In the genomic region with DNA sequence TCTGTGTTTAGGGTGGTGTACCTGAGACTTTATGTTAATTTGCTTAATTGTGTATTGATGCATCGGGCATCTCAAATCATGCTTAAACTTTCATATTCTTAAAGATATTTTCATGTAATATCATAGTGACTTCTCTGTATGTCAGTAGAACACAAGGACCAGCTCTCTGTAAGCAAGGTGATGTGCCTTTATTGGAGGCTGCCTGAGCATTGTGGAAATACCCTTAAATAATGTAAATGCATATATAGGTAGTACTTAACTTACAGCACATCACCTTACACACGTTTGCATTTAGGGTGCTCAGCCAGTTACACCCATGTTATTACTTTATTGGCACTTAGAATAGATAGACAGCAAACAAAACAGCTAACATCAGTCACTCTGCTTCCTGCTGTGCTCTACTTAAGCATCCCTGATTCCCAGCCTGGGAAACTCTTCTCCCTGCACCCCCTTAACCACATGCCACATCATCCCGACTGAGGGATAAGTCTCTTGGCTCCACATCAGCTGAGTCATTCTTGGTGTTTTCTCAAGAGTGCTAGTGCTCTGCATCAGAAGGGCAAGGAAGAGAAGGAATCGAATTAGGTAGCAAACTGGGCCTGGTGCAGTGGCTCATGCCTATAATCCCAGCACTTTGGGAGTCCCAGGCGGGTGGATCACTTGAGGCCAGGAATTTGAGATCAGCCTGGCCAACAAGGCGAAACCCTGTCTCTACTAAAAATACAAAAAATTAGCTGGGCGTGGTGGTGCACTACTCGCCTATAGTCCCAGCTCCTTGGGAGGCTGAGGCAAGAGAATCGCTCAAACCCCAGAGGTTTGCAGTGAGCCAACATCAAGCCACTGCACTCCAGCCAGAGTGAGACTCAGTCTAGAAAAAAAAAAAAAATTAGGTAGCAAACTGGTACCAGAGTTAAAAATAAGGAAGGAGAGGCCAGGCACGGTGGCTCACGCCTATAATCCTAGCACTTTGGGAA, we compare ENCODE assay signal across 9 cellular contexts.
A peak's percentile ranks its signal among the peaks of the same experiment; 100 is the strongest.
DNase-seq lines count a peak whose midpoint lies in the region; ATAC-seq, FAIRE-seq and TF ChIP-seq lines count a peak whose summit lies in the region.
"Had no signal": no experiment of that assay in that cellular context is flagged by ENCODE, and none has a peak within 500 bp of the region (broad histone marks: within the 10 kb centered on the region; RNA-seq: fewer than 3 reads in every experiment).

No MANE protein-coding gene starts in this region.

- FAIRE-seq in HepG2 (lab: Jason Lieb, UNC), result no peak

- DNase-seq in HS-5 (ENCODE audit: low read depth) (peak; percentile 97), brain microvascular endothelial cell (peak; percentile 99), iPS-NIHi7 (ENCODE audit: extremely low spot score) (peak; percentile 54), thoracic aorta (ENCODE audit: low spot score) (peak; percentile 70), HepG2 (ENCODE audit: low spot score) (no peak)
- no peak for DNase-seq in activated naive CD4-positive, alpha-beta T cell treated with Interleukin-2 at 50 U/mL for 16 hours
- DNase-seq in activated CD8-positive, alpha-beta memory T cell treated with anti-CD3 and anti-CD28 coated beads, Interleukin-2, amount 50 U/mL, for 4 hours, result no peak
- DNase-seq: nucleus accumbens had no signal

- H3K4me3 ChIP-seq in brain microvascular endothelial cell (ENCODE audit: low read depth, low read length) (no peak overlapping the region), thoracic aorta (no peak overlapping the region), HepG2 (replicated peaks in 1 of 3; ENCODE audit: insufficient read depth in 1 of 3, low read depth in 2 of 3, low read length in 3 of 3) (no peak overlapping the region)

- H4K20me1 ChIP-seq in HepG2 (ENCODE audit: insufficient read depth, low read length), result no peaks in the 10 kb centered on the region

- CTCF ChIA-PET in HepG2 (lab: Yijun Ruan, JAX; ENCODE audit: low intra/inter-chr PET ratio, low total read pairs), result no interaction called here

- TF ChIP-seq CTCF in brain microvascular endothelial cell (IDR thresholded peaks at IDR 0.05; ENCODE audit: low read depth, low read length, missing control alignments) (no peak), thoracic aorta (IDR thresholded peaks at IDR 0.05) (no peak), HepG2 (CRISPR knock-in tag; IDR thresholded peaks at IDR 0.05) (no peak)

- POLR2A ChIA-PET in HepG2 (lab: Yijun Ruan, JAX), result no interaction called here

- no peak overlapping the region for H3K9ac ChIP-seq in HepG2 (ENCODE audit: insufficient read depth, low read depth, low read length)

- intact Hi-C loops in HepG2 (cut with micrococcal nuclease; ENCODE audit: unreplicated experiment), result no loop called here

- in situ Hi-C loops in brain microvascular endothelial cell (cut with HindIII; ENCODE audit: low pct_ligation_motif_present, low sequenced_read_pairs), result no loop called here
- in situ Hi-C loops in HepG2 (cut with HindIII; ENCODE audit: extremely low pct_ligation_motif_present, low pct_unique_long_range_greater_than_20kb), result no loop called here

- TF ChIP-seq POLR2A in HepG2 (IDR thresholded peaks at IDR 0.05; ENCODE audit: insufficient read depth in 1 of 2, low read depth in 2 of 2, low read length in 2 of 2), result no peak

- H3K79me2 ChIP-seq in HepG2 (ENCODE audit: insufficient read depth, low read length), result no peaks in the 10 kb centered on the region

- WGBS in HepG2 (ENCODE audit: low lambda C conversion rate), result 95% methylated on average over 11 of the region's 11 CpGs

- H3K36me3 ChIP-seq in brain microvascular endothelial cell (replicated peaks) (no peaks in the 10 kb centered on the region), thoracic aorta (no peaks in the 10 kb centered on the region), HepG2 (replicated peaks in 1 of 2; ENCODE audit: control insufficient read depth in 1 of 2, insufficient read depth in 2 of 2, low read length in 2 of 2) (peaks cover 0 to 2% of the 10 kb centered on the region in 2 experiments; a peak in 1 of 5 replicates)

- H3K9me3 ChIP-seq in thoracic aorta, result peaks cover 3% of the 10 kb centered on the region
- H3K9me3 ChIP-seq in HepG2 (ENCODE audit: low read length), result no peaks in the 10 kb centered on the region

- H3K4me2 ChIP-seq in HepG2 (ENCODE audit: low read depth, low read length), result no peak overlapping the region

- H3K4me1 ChIP-seq in thoracic aorta (ENCODE audit: control insufficient read depth in 1 of 2, low read depth in 2 of 2), result peaks cover 34 to 65% of the 10 kb centered on the region in 2 donors
- no peaks in the 10 kb centered on the region for H3K4me1 ChIP-seq in HepG2 (ENCODE audit: insufficient read depth, low read length)

- H2AFZ ChIP-seq in HepG2 (ENCODE audit: low read length), result no peak overlapping the region

- ATAC-seq in thoracic aorta (ENCODE audit: insufficient number of reproducible peaks, low FRiP score, low read depth), result peak; percentile 97
- no peak for ATAC-seq in HepG2
- no peak for ATAC-seq in GM21515 (IDR thresholded peaks at IDR 0.05; ENCODE audit: unreplicated experiment)

- no peak for TF ChIP-seq EP300 in HepG2 (IDR thresholded peaks at IDR 0.05; ENCODE audit: low read depth in 2 of 2, low read length in 2 of 2)
- no peak for TF ChIP-seq EP300 in HepG2 (CRISPR knock-in tag; IDR thresholded peaks at IDR 0.05; ENCODE audit: borderline replicate concordance)

- no TSS peak for BruUV-seq in HepG2 (replicated peaks; lab: Mats Ljungman, UMichigan)

- no peak for TF ChIP-seq RAD21 in HepG2 (CRISPR knock-in tag; IDR thresholded peaks at IDR 0.05)

- no peaks in the 10 kb centered on the region for H3K27me3 ChIP-seq in brain microvascular endothelial cell (replicated peaks)
- no peaks in the 10 kb centered on the region for H3K27me3 ChIP-seq in thoracic aorta (replicated peaks; ENCODE audit: insufficient read depth)
- no peaks in the 10 kb centered on the region for H3K27me3 ChIP-seq in HepG2 (ENCODE audit: control insufficient read depth in 1 of 2, insufficient read depth in 2 of 2, low read length in 2 of 2)

- H3K27ac ChIP-seq in brain microvascular endothelial cell (peak overlapping the region; percentile 81), thoracic aorta (peak overlapping the region; percentile 81 to 91), HepG2 (ENCODE audit: extremely low read length, insufficient read depth, low read length) (no peak overlapping the region)

TF ChIP-seq in HepG2, 621 proteins besides CTCF, POLR2A, EP300 and RAD21 (continues in another document):
- TF ChIP-seq TRIM24 (CRISPR knock-in tag; IDR thresholded peaks at IDR 0.05) (no peak), HOMEZ (CRISPR knock-in tag; IDR thresholded peaks at IDR 0.05; ENCODE audit: low read depth) (no peak), CENPBD1 (CRISPR knock-in tag; IDR thresholded peaks at IDR 0.05; ENCODE audit: borderline replicate concordance, low read depth) (no peak), AGO2 (optimal IDR thresholded peaks at IDR 0.05; ENCODE audit: low read depth, low read length) (no peak), FOXA1 (IDR thresholded peaks at IDR 0.05) (no peak), FOXA1 (CRISPR knock-in tag; IDR thresholded peaks at IDR 0.05) (no peak), RBM39 (IDR thresholded peaks at IDR 0.05; ENCODE audit: low read depth, low read length, poor library complexity, severe bottlenecking) (no peak), GTF2F1 (IDR thresholded peaks at IDR 0.05; ENCODE audit: low read length) (no peak)
- TF ChIP-seq, protein P1, sequence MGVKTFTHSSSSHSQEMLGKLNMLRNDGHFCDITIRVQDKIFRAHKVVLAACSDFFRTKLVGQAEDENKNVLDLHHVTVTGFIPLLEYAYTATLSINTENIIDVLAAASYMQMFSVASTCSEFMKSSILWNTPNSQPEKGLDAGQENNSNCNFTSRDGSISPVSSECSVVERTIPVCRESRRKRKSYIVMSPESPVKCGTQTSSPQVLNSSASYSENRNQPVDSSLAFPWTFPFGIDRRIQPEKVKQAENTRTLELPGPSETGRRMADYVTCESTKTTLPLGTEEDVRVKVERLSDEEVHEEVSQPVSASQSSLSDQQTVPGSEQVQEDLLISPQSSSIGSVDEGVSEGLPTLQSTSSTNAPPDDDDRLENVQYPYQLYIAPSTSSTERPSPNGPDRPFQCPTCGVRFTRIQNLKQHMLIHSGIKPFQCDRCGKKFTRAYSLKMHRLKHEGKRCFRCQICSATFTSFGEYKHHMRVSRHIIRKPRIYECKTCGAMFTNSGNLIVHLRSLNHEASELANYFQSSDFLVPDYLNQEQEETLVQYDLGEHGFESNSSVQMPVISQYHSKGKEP (CRISPR knock-in tag; IDR thresholded peaks at IDR 0.05), result no peak

Comparison
In these comparisons a context has a peak if more than half of its experiments do, and no peak if none do; other contexts are left out.
1. DNase-seq: peak in HS-5 (single experiment), brain microvascular endothelial cell (single experiment), iPS-NIHi7 (single experiment) and thoracic aorta (single experiment); none in HepG2 (single experiment), activated naive CD4-positive, alpha-beta T cell treated with Interleukin-2 at 50 U/mL for 16 hours (single experiment) and activated CD8-positive, alpha-beta memory T cell treated with anti-CD3 and anti-CD28 coated beads, Interleukin-2, amount 50 U/mL, for 4 hours (single experiment).